ENCODE assay signal across 26 cellular contexts in genomic region chr12:8226355-8226754, GRCh38. TPM values are rescaled to one million over a fixed set of nuclear protein-coding genes. Genes with fewer than 3 reads are reported as not detected.
DNase-seq lines count a peak whose midpoint lies in the region; ATAC-seq and TF ChIP-seq lines count a peak whose summit lies in the region.
"Had no signal": no experiment of that assay in that cellular context is flagged by ENCODE, and none has a peak within 500 bp of the region (broad histone marks: within the 10 kb centered on the region; RNA-seq: fewer than 3 reads in every experiment).

No MANE protein-coding gene starts in this region.

- no peak for DNase-seq in stimulated activated naive CD8-positive, alpha-beta T cell treated with anti-CD3 and anti-CD28 coated beads, Interleukin-15, amount 100 ng/mL, for 72 hours
- no peak for DNase-seq in stimulated activated naive CD8-positive, alpha-beta T cell treated with anti-CD3 and anti-CD28 coated beads, Interleukin-15, Interleukin-2, amounts not matched to agents 100 U/mL and 50 U/mL, for 24 hours
- DNase-seq in neural progenitor cell (ENCODE audit: low spot score) (no peak), Ammon's horn (ENCODE audit: low spot score) (no peak)
- DNase-seq: Calu3, DMS79 treated with DMSO at 0.1 percent for 48 hours, GF-D8, NCI-H1105, NCI-H1436 treated with DMSO at 0.1 percent for 48 hours, NCI-H187 treated with DMSO at 0.1 percent for 48 hours, NCI-H2171 treated with DMSO at 0.1 percent for 48 hours, NCI-H345, NCI-H524, NCI-H774, SHP77 treated with DMSO at 0.1 percent for 48 hours had no signal

- H3K36me3 Mint-ChIP-seq in neural progenitor cell: no peaks in the 10 kb centered on the region

- peaks cover 14% of the 10 kb centered on the region for H3K27me3 Mint-ChIP-seq in stimulated activated naive CD8-positive, alpha-beta T cell treated with anti-CD3 and anti-CD28 coated beads, Interleukin-15, amount 100 ng/mL, for 72 hours
- H3K27me3 Mint-ChIP-seq in neural progenitor cell (ENCODE audit: insufficient read depth, low read depth): peaks cover 9% of the 10 kb centered on the region
- H3K27me3 Mint-ChIP-seq: B cell, IgD-negative memory B cell had no signal

- peaks cover 29% of the 10 kb centered on the region for H3K4me1 Mint-ChIP-seq in stimulated activated naive CD8-positive, alpha-beta T cell treated with anti-CD3 and anti-CD28 coated beads, Interleukin-15, amount 100 ng/mL, for 72 hours
- H3K4me1 Mint-ChIP-seq in neural progenitor cell: peaks cover 2% of the 10 kb centered on the region

- H3K27ac Mint-ChIP-seq in stimulated activated naive CD8-positive, alpha-beta T cell treated with anti-CD3 and anti-CD28 coated beads, Interleukin-15, amount 100 ng/mL, for 72 hours: peak overlapping the region in 1 of 2 donors; percentile 73
- H3K27ac Mint-ChIP-seq in neural progenitor cell: peak overlapping the region; percentile 82

- peak overlapping the region; percentile 85 to 86 for H3K4me3 Mint-ChIP-seq in stimulated activated naive CD8-positive, alpha-beta T cell treated with anti-CD3 and anti-CD28 coated beads, Interleukin-15, amount 100 ng/mL, for 72 hours
- H3K4me3 Mint-ChIP-seq in neural progenitor cell: no peak overlapping the region

- peaks cover 13% of the 10 kb centered on the region for H3K4me1 ChIP-seq in OCI-LY3 (ENCODE audit: low read length)
- H3K4me1 ChIP-seq in neural progenitor cell: no peaks in the 10 kb centered on the region
- H3K4me1 ChIP-seq: A549 had no signal

- H4K20me1 ChIP-seq in OCI-LY3 (ENCODE audit: insufficient read depth, low read length) (no peaks in the 10 kb centered on the region), neural progenitor cell (ENCODE audit: low read depth) (no peaks in the 10 kb centered on the region)

- H3K27me3 ChIP-seq in OCI-LY3 (ENCODE audit: low read depth, low read length) (no peaks in the 10 kb centered on the region), neural progenitor cell (no peaks in the 10 kb centered on the region)

- no peak overlapping the region for H2AFZ ChIP-seq in OCI-LY3 (ENCODE audit: low read depth, low read length)
- H2AFZ ChIP-seq in neural progenitor cell (replicated peaks): no peak overlapping the region

- H3K4me2 ChIP-seq in OCI-LY3 (ENCODE audit: low read length) (peak overlapping the region; percentile 65), neural progenitor cell (no peak overlapping the region)
- H3K4me2 ChIP-seq: A549, KMS-11 had no signal

- peak overlapping the region; percentile 35; the same call in 1 of the 2 replicates for H3K9ac ChIP-seq in OCI-LY3 (ENCODE audit: low read length)
- H3K9ac ChIP-seq in neural progenitor cell: no peak overlapping the region
- H3K9ac ChIP-seq: KMS-11 had no signal

- peak overlapping the region; percentile 39; the same call in 1 of the 2 replicates for H3K27ac ChIP-seq in OCI-LY3 (ENCODE audit: low read length)
- no peak overlapping the region for H3K27ac ChIP-seq in neural progenitor cell
- H3K27ac ChIP-seq: A549, HL-60, KMS-11 had no signal

- H3F3A ChIP-seq in neural progenitor cell (ENCODE audit: low read depth): no peaks in the 10 kb centered on the region

- no peak for TF ChIP-seq POLR2A in GM18505 (IDR thresholded peaks at IDR 0.05; ENCODE audit: borderline replicate concordance, extremely low read depth, insufficient read depth, insufficient read length)

- H3K9me3 ChIP-seq in OCI-LY3 (ENCODE audit: insufficient read depth, low read length): no peaks in the 10 kb centered on the region
- no peaks in the 10 kb centered on the region for H3K9me3 ChIP-seq in neural progenitor cell (ENCODE audit: low read depth)
- H3K9me3 ChIP-seq: A549 had no signal

- TF ChIP-seq CTCF in OCI-LY3 (IDR thresholded peaks at IDR 0.05; ENCODE audit: low read depth, low read length) (no peak), neural progenitor cell (IDR thresholded peaks at IDR 0.05) (no peak)

- H3K4me3 ChIP-seq in OCI-LY3 (ENCODE audit: low read length) (peak overlapping the region; percentile 71), neural progenitor cell (no peak overlapping the region)
- H3K4me3 ChIP-seq: A549 had no signal

- H3K79me2 ChIP-seq in OCI-LY3 (ENCODE audit: low read length): no peaks in the 10 kb centered on the region
- no peaks in the 10 kb centered on the region for H3K79me2 ChIP-seq in neural progenitor cell (ENCODE audit: low read depth)

- ATAC-seq in stimulated activated naive CD8-positive, alpha-beta T cell treated with anti-CD3 and anti-CD28 coated beads, Interleukin-15, amount 100 ng/mL, for 72 hours: no peak
- ATAC-seq in stimulated activated naive CD8-positive, alpha-beta T cell treated with anti-CD3 and anti-CD28 coated beads, Interleukin-15, Interleukin-2, amounts not matched to agents 100 U/mL and 50 U/mL, for 24 hours: no peak
- ATAC-seq in HG03095 (IDR thresholded peaks at IDR 0.05; ENCODE audit: unreplicated experiment) (no peak), GM18505 (IDR thresholded peaks at IDR 0.05; ENCODE audit: unreplicated experiment) (no peak)
- ATAC-seq: A549, Panc1 had no signal

- no peaks in the 10 kb centered on the region for H3K36me3 ChIP-seq in OCI-LY3 (replicated peaks; ENCODE audit: low read depth, low read length)
- H3K36me3 ChIP-seq in neural progenitor cell: no peaks in the 10 kb centered on the region

- no peaks in the 10 kb centered on the region for H3K9me3 Mint-ChIP-seq in stimulated activated naive CD8-positive, alpha-beta T cell treated with anti-CD3 and anti-CD28 coated beads, Interleukin-15, amount 100 ng/mL, for 72 hours
- H3K9me3 Mint-ChIP-seq in neural progenitor cell: peaks cover 14% of the 10 kb centered on the region
- H3K9me3 Mint-ChIP-seq: IgD-negative memory B cell had no signal

RNA-seq across cellular contexts. Expression of gene FAM90A1, which starts 1.1 kb away (rescaled TPM):
- total RNA-seq in neural progenitor cell (ENCODE audit: low replicate concordance): 0.09 TPM in 1 of 2 replicates, not detected in the other
- total RNA-seq: H4, OCI-LY7 had no signal
